In the genomic region with DNA sequence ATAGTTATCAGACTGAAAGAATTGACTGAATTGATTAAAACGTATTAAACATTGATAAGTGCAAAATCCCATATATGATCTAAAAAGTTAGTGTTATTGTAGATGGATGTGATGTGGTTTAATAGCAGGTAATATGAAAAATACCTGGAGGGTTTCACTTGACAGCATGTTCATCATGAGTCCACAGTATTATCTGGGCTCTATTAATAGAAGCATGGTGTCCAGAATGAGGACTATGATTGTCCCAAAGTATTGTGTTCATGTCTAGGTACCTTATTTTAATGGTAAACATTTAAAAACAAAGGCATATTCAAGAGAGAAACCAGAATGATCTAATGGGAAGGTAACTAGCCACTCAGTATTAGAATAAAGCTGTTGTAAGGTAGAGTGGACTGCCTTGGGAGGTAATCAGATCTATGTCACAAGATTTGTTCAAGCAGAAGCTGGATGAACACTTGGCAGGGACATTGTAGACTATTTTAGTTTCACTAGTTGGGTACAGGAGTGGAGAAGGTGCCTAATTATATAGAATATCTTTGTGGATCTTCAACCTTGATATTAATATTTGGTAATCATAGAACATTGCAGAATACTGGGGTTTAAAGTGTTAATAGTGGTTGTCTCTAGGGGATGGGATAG, we compare ENCODE assay signal across 27 cellular contexts. TPM values are rescaled to one million over a fixed set of nuclear protein-coding genes. Genes with fewer than 3 reads are reported as not detected.
DNase-seq lines count a peak whose midpoint lies in the region; TF ChIP-seq lines count a peak whose summit lies in the region.
"Had no signal": no experiment of that assay in that cellular context is flagged by ENCODE, and none has a peak within 500 bp of the region (broad histone marks: within the 10 kb centered on the region; RNA-seq: fewer than 3 reads in every experiment).

No MANE protein-coding gene starts in this region.

- no peaks in the 10 kb centered on the region for H3K9me2 ChIP-seq in hepatocyte (replicated peaks; ENCODE audit: insufficient read depth)

- no peak for TF ChIP-seq POLR2A in stomach (IDR thresholded peaks at IDR 0.05)

- intact Hi-C loops in stomach (cut with DNase I; ENCODE audit: low total_unique reads), result no loop called here

- H3K9me3 ChIP-seq in hepatocyte (ENCODE audit: low read depth) (no peaks in the 10 kb centered on the region), stomach (no peaks in the 10 kb centered on the region)
- H3K9me3 ChIP-seq: adrenal gland, breast epithelium, mucosa of descending colon, tibial nerve had no signal

- H3K79me2 ChIP-seq in hepatocyte, result peaks cover 85% of the 10 kb centered on the region

- H3K4me1 ChIP-seq in hepatocyte (ENCODE audit: insufficient read depth), result peaks cover 35% of the 10 kb centered on the region
- H3K4me1 ChIP-seq in stomach, result peaks cover 35 to 86% (median 57%) of the 10 kb centered on the region in 4 donors
- H3K4me1 ChIP-seq: breast epithelium had no signal

- H3K36me3 ChIP-seq in hepatocyte (replicated peaks; ENCODE audit: insufficient read depth, low read depth) (no peaks in the 10 kb centered on the region), stomach (no peaks in the 10 kb centered on the region)
- H3K36me3 ChIP-seq: adrenal gland, breast epithelium, neural progenitor cell, tibial nerve, WERI-Rb-1 had no signal

- H3K4me3 ChIP-seq in hepatocyte (no peak overlapping the region), stomach (no peak overlapping the region)
- H3K4me3 ChIP-seq: adrenal gland, breast epithelium, mucosa of descending colon, neural progenitor cell, smooth muscle cell, tibial nerve had no signal

- TF ChIP-seq EP300 in stomach (IDR thresholded peaks at IDR 0.05), result no peak

- DNase-seq in DMS153 treated with DMSO at 0.1 percent for 48 hours (lab: John Stamatoyannopoulos, UW; ENCODE audit: unreplicated experiment), result peak; percentile 10
- DNase-seq in DMS153 (lab: John Stamatoyannopoulos, UW), result no peak
- DNase-seq in hepatocyte (ENCODE audit: low spot score), result no peak
- DNase-seq in stomach, result no peak
- DNase-seq in MV-4-11 (lab: John Stamatoyannopoulos, UW), result no peak
- no peak for DNase-seq in NCI-H510A treated with DMSO at 0.1 percent for 48 hours (lab: John Stamatoyannopoulos, UW)
- DNase-seq in NCI-H187 treated with DMSO at 0.1 percent for 48 hours (lab: John Stamatoyannopoulos, UW), result no peak
- DNase-seq: 8988T; activated CD4-positive, alpha-beta T cell treated with anti-CD3 and anti-CD28 coated beads, Interleukin-2, amount 50 U/mL, for 4 hours; activated CD8-positive, alpha-beta memory T cell treated with anti-CD3 and anti-CD28 coated beads, Interleukin-2, amount 50 U/mL, for 48 hours; activated gamma-delta T cell treated with Interleukin-2 at 50 U/mL for 16 hours; adrenal gland; Karpas-422; left colon; mucosa of descending colon; NCI-H1930; NCI-H226; NCI-H82; PC-3; stimulated activated naive B cell treated with anti-CD40 and anti-IgM and Interleukin-4, amounts not matched to agents 10 μg/mL and 1 μg/mL and 100 μg/mL, for 72 hours; T-helper 17 cell; WERI-Rb-1 had no signal

- no peak overlapping the region for H2AFZ ChIP-seq in hepatocyte
- H2AFZ ChIP-seq: neural progenitor cell had no signal

- H3K4me2 ChIP-seq in hepatocyte, result peak overlapping the region; percentile 3
- H3K4me2 ChIP-seq: neural progenitor cell had no signal

- H4K20me1 ChIP-seq in hepatocyte (ENCODE audit: insufficient read depth, poor library complexity, severe bottlenecking), result no peaks in the 10 kb centered on the region

- H3K27ac ChIP-seq in VCaP (peak overlapping the region; percentile 60), hepatocyte (peak overlapping the region; percentile 69), stomach (peak overlapping the region in 3 of 5 donors; percentile 46 to 71 (median 67))
- H3K27ac ChIP-seq: adrenal gland, neural progenitor cell, WERI-Rb-1 had no signal

- TF ChIP-seq CTCF in VCaP (conservative IDR thresholded peaks at IDR 0.05) (no peak), hepatocyte (IDR thresholded peaks at IDR 0.05; ENCODE audit: poor library complexity) (no peak), stomach (IDR thresholded peaks at IDR 0.05) (no peak)

- H3K27me3 ChIP-seq in hepatocyte (no peaks in the 10 kb centered on the region), stomach (no peaks in the 10 kb centered on the region)
- H3K27me3 ChIP-seq: adrenal gland, breast epithelium, neural progenitor cell, tibial nerve had no signal

- 97% methylated on average over 1 of the region's 1 CpG for WGBS in hepatocyte (ENCODE audit: low lambda C conversion rate, missing lambda C conversion rate)
- 27 to 72% (median 51%) methylated on average over 1 of the region's 1 CpG for WGBS in stomach, 5 donors

RNA-seq across cellular contexts. Expression of gene MCU, which starts 43.5 kb away (rescaled TPM):
- 39.8 and 41.7 TPM in 2 replicates for total RNA-seq in hepatocyte
- polyA plus RNA-seq in hepatocyte, result 30.7 and 31.6 TPM in 2 replicates
- total RNA-seq in stomach, result 10 to 100 TPM; 15.2 to 90.1 (median 33.9) TPM
- 10 to 100 TPM; 16.6 to 70.3 (median 28.1) TPM for polyA plus RNA-seq in stomach
